In the genomic region with DNA sequence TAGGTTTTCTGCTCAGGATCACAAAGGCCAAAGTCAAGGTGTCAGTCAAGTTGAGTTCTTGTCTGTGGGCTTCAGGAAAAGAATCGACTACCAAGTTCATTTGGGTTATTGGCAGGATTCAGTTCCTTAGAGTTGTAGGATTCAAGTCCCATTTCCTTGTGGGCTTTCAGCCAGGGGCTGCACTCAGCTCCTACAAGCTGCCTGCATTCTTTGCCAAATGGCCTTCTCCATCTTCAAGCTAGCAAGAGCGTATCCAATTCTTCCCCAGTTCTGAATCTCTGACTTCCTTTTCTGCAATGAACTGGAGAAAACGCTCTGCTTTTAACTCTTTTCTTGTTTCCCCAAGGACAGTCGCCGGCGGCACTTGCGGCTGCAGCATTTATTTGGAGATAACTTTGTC, we compare ENCODE assay signal across 13 cellular contexts. TPM values are rescaled to one million over a fixed set of nuclear protein-coding genes. Genes with fewer than 3 reads are reported as not detected.
DNase-seq lines count a peak whose midpoint lies in the region; ATAC-seq and TF ChIP-seq lines count a peak whose summit lies in the region.
"Had no signal": no experiment of that assay in that cellular context is flagged by ENCODE, and none has a peak within 500 bp of the region (broad histone marks: within the 10 kb centered on the region; RNA-seq: fewer than 3 reads in every experiment).

No MANE protein-coding gene starts in this region.

- no peak overlapping the region for H3K27ac ChIP-seq in fibroblast of lung (ENCODE audit: insufficient read depth, low read length)
- H3K27ac ChIP-seq: Peyer's patch had no signal

- H2AFZ ChIP-seq in fibroblast of lung (ENCODE audit: low read length), result peak overlapping the region; percentile 39

- no peaks in the 10 kb centered on the region for H3K36me3 Mint-ChIP-seq in activated CD4-positive, alpha-beta memory T cell treated with anti-CD3 and anti-CD28 coated beads for 36 hours

- H3K9me3 Mint-ChIP-seq in activated CD4-positive, alpha-beta memory T cell treated with anti-CD3 and anti-CD28 coated beads for 36 hours, result no peaks in the 10 kb centered on the region

- no peaks in the 10 kb centered on the region for H3K27me3 ChIP-seq in adipocyte (replicated peaks; ENCODE audit: control insufficient read depth, insufficient read depth, low read length)
- no peaks in the 10 kb centered on the region for H3K27me3 ChIP-seq in fibroblast of lung (ENCODE audit: control insufficient read depth, insufficient read depth, low read length)
- H3K27me3 ChIP-seq: Peyer's patch had no signal

- H3K79me2 ChIP-seq in fibroblast of lung (ENCODE audit: control insufficient read depth, insufficient read depth, low read length), result no peaks in the 10 kb centered on the region

- DNase-seq in adipocyte (ENCODE audit: low read depth) (no peak), fibroblast of lung (ENCODE audit: low read depth in 2 of 2) (peak in 1 of 2 donors; percentile 24), left ventricle myocardium superior (peak; percentile 61), posterior vena cava (ENCODE audit: low spot score) (peak; percentile 85), HEK293T (ENCODE audit: extremely low spot score) (no peak)
- no peak for DNase-seq in activated CD4-positive, alpha-beta memory T cell treated with anti-CD3 and anti-CD28 coated beads for 36 hours
- no peak for DNase-seq in stimulated activated CD4-positive, alpha-beta T cell treated with anti-CD3 and anti-CD28 coated beads, Interleukin-12 subunit alpha, Interleukin-12 subunit beta, amount 100 ng/mL, for 4 hours
- DNase-seq: NCI-H1105 treated with DMSO at 0.1 percent for 48 hours, NCI-H187 treated with DMSO at 0.1 percent for 48 hours, NCI-H2171 treated with DMSO at 0.1 percent for 48 hours, NCI-H510A, Peyer's patch, SIG-M5 had no signal

- CTCF ChIA-PET in HEK293T (lab: Yijun Ruan, JAX), result no interaction called here
- CTCF ChIA-PET in activated CD4-positive, alpha-beta memory T cell treated with anti-CD3 and anti-CD28 coated beads for 36 hours (lab: Charles Lee), result no interaction called here

- no peak overlapping the region for H3K27ac Mint-ChIP-seq in activated CD4-positive, alpha-beta memory T cell treated with anti-CD3 and anti-CD28 coated beads for 36 hours

- H3K9ac ChIP-seq in adipocyte (ENCODE audit: low read length) (peak overlapping the region; percentile 61), fibroblast of lung (ENCODE audit: insufficient read depth, low read length) (no peak overlapping the region)

- peak overlapping the region; percentile 68 for H3K4me2 ChIP-seq in fibroblast of lung (ENCODE audit: extremely low read depth, insufficient read depth, low read length)

- no peak overlapping the region for H3K4me3 Mint-ChIP-seq in activated CD4-positive, alpha-beta memory T cell treated with anti-CD3 and anti-CD28 coated beads for 36 hours

- POLR2A ChIA-PET in HEK293T (lab: Yijun Ruan, JAX), result no interaction called here
- POLR2A ChIA-PET in activated CD4-positive, alpha-beta memory T cell treated with anti-CD3 and anti-CD28 coated beads for 36 hours (lab: Charles Lee), result no interaction called here

- H3K9me3 ChIP-seq in adipocyte (ENCODE audit: control insufficient read depth, low read length) (no peaks in the 10 kb centered on the region), fibroblast of lung (ENCODE audit: control insufficient read depth, insufficient read depth, low read depth, low read length) (no peaks in the 10 kb centered on the region)
- H3K9me3 ChIP-seq: Peyer's patch had no signal

- H3K4me3 ChIP-seq in adipocyte (ENCODE audit: low read length) (peak overlapping the region; percentile 77), fibroblast of lung (replicated peaks in 1 of 4; ENCODE audit: control extremely low read depth in 1 of 4, insufficient read depth in 1 of 4, low read depth in 3 of 4, low read length in 4 of 4) (no peak overlapping the region)
- H3K4me3 ChIP-seq: Peyer's patch had no signal

- H3K4me1 Mint-ChIP-seq in activated CD4-positive, alpha-beta memory T cell treated with anti-CD3 and anti-CD28 coated beads for 36 hours (ENCODE audit: low read depth), result no peaks in the 10 kb centered on the region

- H3K4me1 ChIP-seq in adipocyte (ENCODE audit: control insufficient read depth, insufficient read depth, low read length), result peaks cover 22% of the 10 kb centered on the region
- H3K4me1 ChIP-seq in fibroblast of lung (ENCODE audit: control insufficient read depth, extremely low read depth, insufficient read depth, low read length), result peaks cover 13% of the 10 kb centered on the region
- H3K4me1 ChIP-seq: Peyer's patch had no signal

- intact Hi-C loops in left ventricle myocardium superior (cut with micrococcal nuclease) (no loop called here), posterior vena cava (cut with DNase I) (no loop called here)
- intact Hi-C loops in activated CD4-positive, alpha-beta memory T cell treated with anti-CD3 and anti-CD28 coated beads for 36 hours (cut with micrococcal nuclease), result no loop called here

- peak; percentile 56 for ATAC-seq in left ventricle myocardium superior

- no peaks in the 10 kb centered on the region for H3K36me3 ChIP-seq in adipocyte (ENCODE audit: control insufficient read depth, insufficient read depth, low read length, severe bottlenecking)
- no peaks in the 10 kb centered on the region for H3K36me3 ChIP-seq in fibroblast of lung (ENCODE audit: control insufficient read depth, insufficient read depth, low read length)
- H3K36me3 ChIP-seq: Peyer's patch had no signal

- TF ChIP-seq CTCF in fibroblast of lung (conservative IDR thresholded peaks at IDR 0.05 in 1 of 2, IDR thresholded peaks at IDR 0.05 in 1 of 2; ENCODE audit: low read depth in 1 of 2, low read length in 2 of 2), result no peak

- no peaks in the 10 kb centered on the region for H4K20me1 ChIP-seq in fibroblast of lung (ENCODE audit: control insufficient read depth, extremely low read depth, insufficient read depth, low read length)

- H3K27me3 Mint-ChIP-seq in activated CD4-positive, alpha-beta memory T cell treated with anti-CD3 and anti-CD28 coated beads for 36 hours, result peaks cover 11% of the 10 kb centered on the region

TF ChIP-seq in HEK293T, 16 proteins besides CTCF, POLR2A, EP300 and RAD21:
- TF ChIP-seq HDGF (IDR thresholded peaks at IDR 0.05; ENCODE audit: borderline replicate concordance) (no peak), CTBP1 (IDR thresholded peaks at IDR 0.05; ENCODE audit: borderline replicate concordance) (no peak), SP1 (IDR thresholded peaks at IDR 0.05) (no peak), ELF4 (IDR thresholded peaks at IDR 0.05) (no peak), SUZ12 (IDR thresholded peaks at IDR 0.05) (no peak), FOXK2 (IDR thresholded peaks at IDR 0.05) (no peak), NFRKB (IDR thresholded peaks at IDR 0.05) (no peak), BHLHE40 (IDR thresholded peaks at IDR 0.05; ENCODE audit: borderline replicate concordance) (no peak), ARNT (IDR thresholded peaks at IDR 0.05) (no peak), FOXM1 (IDR thresholded peaks at IDR 0.05; ENCODE audit: borderline replicate concordance) (no peak), FOXA1 (IDR thresholded peaks at IDR 0.05) (no peak), LEF1 (IDR thresholded peaks at IDR 0.05; ENCODE audit: borderline replicate concordance) (no peak)
- TF ChIP-seq, protein P1, sequence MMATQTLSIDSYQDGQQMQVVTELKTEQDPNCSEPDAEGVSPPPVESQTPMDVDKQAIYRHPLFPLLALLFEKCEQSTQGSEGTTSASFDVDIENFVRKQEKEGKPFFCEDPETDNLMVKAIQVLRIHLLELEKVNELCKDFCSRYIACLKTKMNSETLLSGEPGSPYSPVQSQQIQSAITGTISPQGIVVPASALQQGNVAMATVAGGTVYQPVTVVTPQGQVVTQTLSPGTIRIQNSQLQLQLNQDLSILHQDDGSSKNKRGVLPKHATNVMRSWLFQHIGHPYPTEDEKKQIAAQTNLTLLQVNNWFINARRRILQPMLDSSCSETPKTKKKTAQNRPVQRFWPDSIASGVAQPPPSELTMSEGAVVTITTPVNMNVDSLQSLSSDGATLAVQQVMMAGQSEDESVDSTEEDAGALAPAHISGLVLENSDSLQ (IDR thresholded peaks at IDR 0.05), result no peak

RNA-seq across cellular contexts. Expression of a gene that starts 59.4 kb away (rescaled TPM):
- total RNA-seq in fibroblast of lung (37.2 and 77.9 TPM in 2 replicates), left ventricle myocardium superior (6.0 TPM), posterior vena cava (100 to 1,000 TPM; 385 to 718 TPM)
- 104 and 149 TPM in 2 replicates for polyA plus RNA-seq in fibroblast of lung
- 113 and 143 TPM in 2 replicates for polyA plus RNA-seq in fibroblast of lung (2012)
- polyA minus RNA-seq in fibroblast of lung (ENCODE audit: low replicate concordance), result 63.7 and 116 TPM in 2 replicates
- total RNA-seq in activated CD4-positive, alpha-beta memory T cell treated with anti-CD3 and anti-CD28 coated beads for 36 hours, result 10 to 100 TPM; 16.4 to 16.5 TPM

Comparison
In these comparisons a context has a peak if more than half of its experiments do, and no peak if none do; other contexts are left out.
1. DNase-seq: peak in left ventricle myocardium superior (single experiment) and posterior vena cava (single experiment); none in adipocyte (single experiment), HEK293T (single experiment), activated CD4-positive, alpha-beta memory T cell treated with anti-CD3 and anti-CD28 coated beads for 36 hours (single experiment) and stimulated activated CD4-positive, alpha-beta T cell treated with anti-CD3 and anti-CD28 coated beads, Interleukin-12 subunit alpha, Interleukin-12 subunit beta, amount 100 ng/mL, for 4 hours (single experiment).